1 cellular context compared by ENCODE assay signal in genomic region chr3:155854147-155854940, GRCh38.
TF ChIP-seq lines count a peak whose summit lies in the region.

SLC33A1 (minus strand) TSS chr3:155854427; CDS start chr3:155853997, 430 bp downstream.

TF ChIP-seq in HepG2, 621 proteins besides CTCF, POLR2A, EP300 and RAD21 (continued from another document and continues in another):
- TF ChIP-seq, protein P1, sequence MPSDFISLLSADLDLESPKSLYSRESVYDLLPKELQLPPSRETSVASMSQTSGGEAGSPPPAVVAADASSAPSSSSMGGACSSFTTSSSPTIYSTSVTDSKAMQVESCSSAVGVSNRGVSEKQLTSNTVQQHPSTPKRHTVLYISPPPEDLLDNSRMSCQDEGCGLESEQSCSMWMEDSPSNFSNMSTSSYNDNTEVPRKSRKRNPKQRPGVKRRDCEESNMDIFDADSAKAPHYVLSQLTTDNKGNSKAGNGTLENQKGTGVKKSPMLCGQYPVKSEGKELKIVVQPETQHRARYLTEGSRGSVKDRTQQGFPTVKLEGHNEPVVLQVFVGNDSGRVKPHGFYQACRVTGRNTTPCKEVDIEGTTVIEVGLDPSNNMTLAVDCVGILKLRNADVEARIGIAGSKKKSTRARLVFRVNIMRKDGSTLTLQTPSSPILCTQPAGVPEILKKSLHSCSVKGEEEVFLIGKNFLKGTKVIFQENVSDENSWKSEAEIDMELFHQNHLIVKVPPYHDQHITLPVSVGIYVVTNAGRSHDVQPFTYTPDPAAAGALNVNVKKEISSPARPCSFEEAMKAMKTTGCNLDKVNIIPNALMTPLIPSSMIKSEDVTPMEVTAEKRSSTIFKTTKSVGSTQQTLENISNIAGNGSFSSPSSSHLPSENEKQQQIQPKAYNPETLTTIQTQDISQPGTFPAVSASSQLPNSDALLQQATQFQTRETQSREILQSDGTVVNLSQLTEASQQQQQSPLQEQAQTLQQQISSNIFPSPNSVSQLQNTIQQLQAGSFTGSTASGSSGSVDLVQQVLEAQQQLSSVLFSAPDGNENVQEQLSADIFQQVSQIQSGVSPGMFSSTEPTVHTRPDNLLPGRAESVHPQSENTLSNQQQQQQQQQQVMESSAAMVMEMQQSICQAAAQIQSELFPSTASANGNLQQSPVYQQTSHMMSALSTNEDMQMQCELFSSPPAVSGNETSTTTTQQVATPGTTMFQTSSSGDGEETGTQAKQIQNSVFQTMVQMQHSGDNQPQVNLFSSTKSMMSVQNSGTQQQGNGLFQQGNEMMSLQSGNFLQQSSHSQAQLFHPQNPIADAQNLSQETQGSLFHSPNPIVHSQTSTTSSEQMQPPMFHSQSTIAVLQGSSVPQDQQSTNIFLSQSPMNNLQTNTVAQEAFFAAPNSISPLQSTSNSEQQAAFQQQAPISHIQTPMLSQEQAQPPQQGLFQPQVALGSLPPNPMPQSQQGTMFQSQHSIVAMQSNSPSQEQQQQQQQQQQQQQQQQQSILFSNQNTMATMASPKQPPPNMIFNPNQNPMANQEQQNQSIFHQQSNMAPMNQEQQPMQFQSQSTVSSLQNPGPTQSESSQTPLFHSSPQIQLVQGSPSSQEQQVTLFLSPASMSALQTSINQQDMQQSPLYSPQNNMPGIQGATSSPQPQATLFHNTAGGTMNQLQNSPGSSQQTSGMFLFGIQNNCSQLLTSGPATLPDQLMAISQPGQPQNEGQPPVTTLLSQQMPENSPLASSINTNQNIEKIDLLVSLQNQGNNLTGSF (CRISPR knock-in tag; IDR thresholded peaks at IDR 0.05): no peak
- TF ChIP-seq ZC3H4 (CRISPR knock-in tag; IDR thresholded peaks at IDR 0.05; ENCODE audit: borderline replicate concordance) (no peak), MLXIP (CRISPR knock-in tag; IDR thresholded peaks at IDR 0.05; ENCODE audit: borderline replicate concordance) (no peak), ELF1 (CRISPR knock-in tag; IDR thresholded peaks at IDR 0.05) (peak; percentile 97), SMYD3 (CRISPR knock-in tag; IDR thresholded peaks at IDR 0.05) (no peak), NAIF1 (CRISPR knock-in tag; IDR thresholded peaks at IDR 0.05; ENCODE audit: borderline replicate concordance) (peak; percentile 88), ZUFSP (CRISPR knock-in tag; IDR thresholded peaks at IDR 0.05; ENCODE audit: borderline replicate concordance) (no peak), REL (CRISPR knock-in tag; conservative IDR thresholded peaks at IDR 0.05) (no peak), ZNF589 (CRISPR knock-in tag; conservative IDR thresholded peaks at IDR 0.05) (no peak; the same call in none of the 2 replicates), KDM2A (CRISPR knock-in tag; IDR thresholded peaks at IDR 0.05; ENCODE audit: borderline replicate concordance, low read depth) (peak; percentile 95), RFXANK (CRISPR knock-in tag; IDR thresholded peaks at IDR 0.05) (peak; percentile 90), ZKSCAN1 (IDR thresholded peaks at IDR 0.05; ENCODE audit: low read length) (no peak), GLI4 (CRISPR knock-in tag; IDR thresholded peaks at IDR 0.05; ENCODE audit: borderline replicate concordance) (peak; percentile 41; the same call in 1 of the 2 replicates), HHEX (CRISPR knock-in tag; IDR thresholded peaks at IDR 0.05) (peak; percentile 29; the same call in 1 of the 2 replicates), ZNF263 (CRISPR knock-in tag; IDR thresholded peaks at IDR 0.05) (no peak), KLF15 (CRISPR knock-in tag; IDR thresholded peaks at IDR 0.05; ENCODE audit: borderline replicate concordance) (no peak), ETV6 (CRISPR knock-in tag; conservative IDR thresholded peaks at IDR 0.05) (no peak), ARNT (IDR thresholded peaks at IDR 0.05) (no peak), SPEN (CRISPR knock-in tag; IDR thresholded peaks at IDR 0.05; ENCODE audit: low read depth) (peak; percentile 99), ZNF558 (CRISPR knock-in tag; IDR thresholded peaks at IDR 0.05; ENCODE audit: borderline replicate concordance) (peak; percentile 94; the same call in 1 of the 2 replicates), ZNF704 (CRISPR knock-in tag; IDR thresholded peaks at IDR 0.05; ENCODE audit: borderline replicate concordance) (no peak), TIGD3 (CRISPR knock-in tag; IDR thresholded peaks at IDR 0.05; ENCODE audit: borderline replicate concordance) (no peak), KLF6 (CRISPR knock-in tag; IDR thresholded peaks at IDR 0.05) (peak; percentile 94), ZNF143 (CRISPR knock-in tag; IDR thresholded peaks at IDR 0.05) (peak; percentile 50; the same call in 1 of the 2 replicates), IRF2 (CRISPR knock-in tag; IDR thresholded peaks at IDR 0.05) (peak; percentile 99), TERF1 (CRISPR knock-in tag; IDR thresholded peaks at IDR 0.05) (no peak; the same call in 1 of the 2 replicates), ZNF333 (CRISPR knock-in tag; IDR thresholded peaks at IDR 0.05; ENCODE audit: borderline replicate concordance) (peak; percentile 82; the same call in 1 of the 2 replicates), U2AF1 (optimal IDR thresholded peaks at IDR 0.05; ENCODE audit: low read depth, low read length) (peak; percentile 84), ZNF382 (CRISPR knock-in tag; IDR thresholded peaks at IDR 0.05; ENCODE audit: borderline replicate concordance) (no peak), WIZ (CRISPR knock-in tag; IDR thresholded peaks at IDR 0.05) (peak; percentile 56; the same call in 1 of the 2 replicates)
- TF ChIP-seq, protein P2, sequence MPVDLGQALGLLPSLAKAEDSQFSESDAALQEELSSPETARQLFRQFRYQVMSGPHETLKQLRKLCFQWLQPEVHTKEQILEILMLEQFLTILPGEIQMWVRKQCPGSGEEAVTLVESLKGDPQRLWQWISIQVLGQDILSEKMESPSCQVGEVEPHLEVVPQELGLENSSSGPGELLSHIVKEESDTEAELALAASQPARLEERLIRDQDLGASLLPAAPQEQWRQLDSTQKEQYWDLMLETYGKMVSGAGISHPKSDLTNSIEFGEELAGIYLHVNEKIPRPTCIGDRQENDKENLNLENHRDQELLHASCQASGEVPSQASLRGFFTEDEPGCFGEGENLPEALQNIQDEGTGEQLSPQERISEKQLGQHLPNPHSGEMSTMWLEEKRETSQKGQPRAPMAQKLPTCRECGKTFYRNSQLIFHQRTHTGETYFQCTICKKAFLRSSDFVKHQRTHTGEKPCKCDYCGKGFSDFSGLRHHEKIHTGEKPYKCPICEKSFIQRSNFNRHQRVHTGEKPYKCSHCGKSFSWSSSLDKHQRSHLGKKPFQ (CRISPR knock-in tag; IDR thresholded peaks at IDR 0.05; ENCODE audit: insufficient replicate concordance): peak; percentile 83
- TF ChIP-seq, protein P3, sequence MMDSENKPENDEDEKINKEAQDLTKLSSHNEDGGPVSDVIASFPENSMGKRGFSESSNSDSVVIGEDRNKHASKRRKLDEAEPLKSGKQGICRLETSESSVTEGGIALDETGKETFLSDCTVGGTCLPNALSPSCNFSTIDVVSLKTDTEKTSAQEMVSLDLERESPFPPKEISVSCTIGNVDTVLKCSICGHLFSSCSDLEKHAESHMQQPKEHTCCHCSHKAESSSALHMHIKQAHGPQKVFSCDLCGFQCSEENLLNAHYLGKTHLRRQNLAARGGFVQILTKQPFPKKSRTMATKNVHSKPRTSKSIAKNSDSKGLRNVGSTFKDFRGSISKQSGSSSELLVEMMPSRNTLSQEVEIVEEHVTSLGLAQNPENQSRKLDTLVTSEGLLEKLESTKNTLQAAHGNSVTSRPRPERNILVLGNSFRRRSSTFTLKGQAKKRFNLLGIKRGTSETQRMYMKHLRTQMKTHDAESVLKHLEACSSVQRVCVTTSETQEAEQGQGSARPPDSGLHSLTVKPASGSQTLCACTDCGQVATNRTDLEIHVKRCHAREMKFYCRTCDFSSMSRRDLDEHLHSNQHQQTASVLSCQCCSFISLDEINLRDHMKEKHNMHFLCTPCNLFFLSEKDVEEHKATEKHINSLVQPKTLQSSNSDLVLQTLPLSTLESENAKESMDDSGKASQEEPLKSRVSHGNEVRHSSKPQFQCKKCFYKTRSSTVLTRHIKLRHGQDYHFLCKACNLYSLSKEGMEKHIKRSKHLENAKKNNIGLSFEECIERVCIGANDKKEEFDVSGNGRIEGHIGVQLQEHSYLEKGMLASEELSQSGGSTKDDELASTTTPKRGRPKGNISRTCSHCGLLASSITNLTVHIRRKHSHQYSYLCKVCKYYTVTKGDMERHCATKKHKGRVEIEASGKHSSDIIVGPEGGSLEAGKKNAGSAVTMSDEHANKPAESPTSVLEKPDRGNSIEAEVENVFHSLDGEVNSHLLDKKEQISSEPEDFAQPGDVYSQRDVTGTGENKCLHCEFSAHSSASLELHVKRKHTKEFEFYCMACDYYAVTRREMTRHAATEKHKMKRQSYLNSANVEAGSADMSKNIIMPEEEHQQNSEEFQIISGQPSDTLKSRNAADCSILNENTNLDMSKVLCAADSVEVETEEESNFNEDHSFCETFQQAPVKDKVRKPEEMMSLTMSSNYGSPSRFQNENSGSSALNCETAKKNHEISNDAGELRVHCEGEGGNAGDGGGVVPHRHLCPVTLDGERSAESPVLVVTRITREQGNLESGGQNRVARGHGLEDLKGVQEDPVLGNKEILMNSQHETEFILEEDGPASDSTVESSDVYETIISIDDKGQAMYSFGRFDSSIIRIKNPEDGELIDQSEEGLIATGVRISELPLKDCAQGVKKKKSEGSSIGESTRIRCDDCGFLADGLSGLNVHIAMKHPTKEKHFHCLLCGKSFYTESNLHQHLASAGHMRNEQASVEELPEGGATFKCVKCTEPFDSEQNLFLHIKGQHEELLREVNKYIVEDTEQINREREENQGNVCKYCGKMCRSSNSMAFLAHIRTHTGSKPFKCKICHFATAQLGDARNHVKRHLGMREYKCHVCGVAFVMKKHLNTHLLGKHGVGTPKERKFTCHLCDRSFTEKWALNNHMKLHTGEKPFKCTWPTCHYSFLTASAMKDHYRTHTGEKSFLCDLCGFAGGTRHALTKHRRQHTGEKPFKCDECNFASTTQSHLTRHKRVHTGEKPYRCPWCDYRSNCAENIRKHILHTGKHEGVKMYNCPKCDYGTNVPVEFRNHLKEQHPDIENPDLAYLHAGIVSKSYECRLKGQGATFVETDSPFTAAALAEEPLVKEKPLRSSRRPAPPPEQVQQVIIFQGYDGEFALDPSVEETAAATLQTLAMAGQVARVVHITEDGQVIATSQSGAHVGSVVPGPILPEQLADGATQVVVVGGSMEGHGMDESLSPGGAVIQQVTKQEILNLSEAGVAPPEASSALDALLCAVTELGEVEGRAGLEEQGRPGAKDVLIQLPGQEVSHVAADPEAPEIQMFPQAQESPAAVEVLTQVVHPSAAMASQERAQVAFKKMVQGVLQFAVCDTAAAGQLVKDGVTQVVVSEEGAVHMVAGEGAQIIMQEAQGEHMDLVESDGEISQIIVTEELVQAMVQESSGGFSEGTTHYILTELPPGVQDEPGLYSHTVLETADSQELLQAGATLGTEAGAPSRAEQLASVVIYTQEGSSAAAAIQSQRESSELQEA (CRISPR knock-in tag; IDR thresholded peaks at IDR 0.05; ENCODE audit: not compliant biosample characterization): peak; percentile 70
